Comparison of ENCODE assay signal across 1 cellular context in the genomic region with DNA sequence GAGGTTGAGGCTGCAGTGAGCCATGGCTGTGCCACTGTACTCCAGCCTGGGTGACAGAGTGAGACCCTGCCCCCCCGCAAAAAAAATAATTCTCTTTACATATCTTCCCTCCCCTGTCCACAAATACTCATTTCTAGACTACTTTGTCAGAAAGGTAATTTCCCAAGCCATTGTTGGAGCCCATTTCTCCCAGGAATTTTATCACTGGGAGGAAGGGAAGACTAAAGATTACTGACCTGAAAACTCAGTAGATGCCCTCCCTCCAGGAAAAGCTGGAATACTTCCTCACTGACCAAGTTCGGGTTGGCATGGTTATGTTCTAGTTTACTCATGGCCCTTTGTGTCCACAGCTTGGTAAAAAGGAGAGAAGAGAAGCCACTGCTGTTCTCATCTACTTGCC.
TF ChIP-seq lines count a peak whose summit lies in the region.

No MANE protein-coding gene starts in this region.

TF ChIP-seq in GM12878, 131 proteins besides CTCF, POLR2A, EP300 and RAD21 (continues in another document):
- TF ChIP-seq SRF (IDR thresholded peaks at IDR 0.05; ENCODE audit: low read depth in 2 of 2, low read length in 2 of 2): no peak
- TF ChIP-seq ZNF622 (IDR thresholded peaks at IDR 0.05): no peak
- TF ChIP-seq CHD1 (IDR thresholded peaks at IDR 0.05; ENCODE audit: low read depth, low read length): no peak
- TF ChIP-seq, protein P1, sequence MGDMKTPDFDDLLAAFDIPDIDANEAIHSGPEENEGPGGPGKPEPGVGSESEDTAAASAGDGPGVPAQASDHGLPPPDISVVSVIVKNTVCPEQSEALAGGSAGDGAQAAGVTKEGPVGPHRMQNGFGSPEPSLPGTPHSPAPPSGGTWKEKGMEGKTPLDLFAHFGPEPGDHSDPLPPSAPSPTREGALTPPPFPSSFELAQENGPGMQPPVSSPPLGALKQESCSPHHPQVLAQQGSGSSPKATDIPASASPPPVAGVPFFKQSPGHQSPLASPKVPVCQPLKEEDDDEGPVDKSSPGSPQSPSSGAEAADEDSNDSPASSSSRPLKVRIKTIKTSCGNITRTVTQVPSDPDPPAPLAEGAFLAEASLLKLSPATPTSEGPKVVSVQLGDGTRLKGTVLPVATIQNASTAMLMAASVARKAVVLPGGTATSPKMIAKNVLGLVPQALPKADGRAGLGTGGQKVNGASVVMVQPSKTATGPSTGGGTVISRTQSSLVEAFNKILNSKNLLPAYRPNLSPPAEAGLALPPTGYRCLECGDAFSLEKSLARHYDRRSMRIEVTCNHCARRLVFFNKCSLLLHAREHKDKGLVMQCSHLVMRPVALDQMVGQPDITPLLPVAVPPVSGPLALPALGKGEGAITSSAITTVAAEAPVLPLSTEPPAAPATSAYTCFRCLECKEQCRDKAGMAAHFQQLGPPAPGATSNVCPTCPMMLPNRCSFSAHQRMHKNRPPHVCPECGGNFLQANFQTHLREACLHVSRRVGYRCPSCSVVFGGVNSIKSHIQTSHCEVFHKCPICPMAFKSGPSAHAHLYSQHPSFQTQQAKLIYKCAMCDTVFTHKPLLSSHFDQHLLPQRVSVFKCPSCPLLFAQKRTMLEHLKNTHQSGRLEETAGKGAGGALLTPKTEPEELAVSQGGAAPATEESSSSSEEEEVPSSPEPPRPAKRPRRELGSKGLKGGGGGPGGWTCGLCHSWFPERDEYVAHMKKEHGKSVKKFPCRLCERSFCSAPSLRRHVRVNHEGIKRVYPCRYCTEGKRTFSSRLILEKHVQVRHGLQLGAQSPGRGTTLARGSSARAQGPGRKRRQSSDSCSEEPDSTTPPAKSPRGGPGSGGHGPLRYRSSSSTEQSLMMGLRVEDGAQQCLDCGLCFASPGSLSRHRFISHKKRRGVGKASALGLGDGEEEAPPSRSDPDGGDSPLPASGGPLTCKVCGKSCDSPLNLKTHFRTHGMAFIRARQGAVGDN (IDR thresholded peaks at IDR 0.05): 0 out of 2 replicates have a peak, but pooled peaks have one; percentile 10
- TF ChIP-seq IRF4 (IDR thresholded peaks at IDR 0.05; ENCODE audit: low read depth, low read length): peak; percentile 61; the same call in 1 of the 2 replicates
- no peak for TF ChIP-seq BCL11A (IDR thresholded peaks at IDR 0.05; ENCODE audit: low read depth, low read length)
- no peak for TF ChIP-seq SMC3 (IDR thresholded peaks at IDR 0.05; ENCODE audit: borderline replicate concordance, low read length)
- TF ChIP-seq FOXK2 (IDR thresholded peaks at IDR 0.05): no peak
- no peak for TF ChIP-seq CREM (IDR thresholded peaks at IDR 0.05; ENCODE audit: low read depth)
- TF ChIP-seq POLR2AphosphoS5 (IDR thresholded peaks at IDR 0.05; ENCODE audit: low read length): no peak
- TF ChIP-seq SMAD1 (IDR thresholded peaks at IDR 0.05; ENCODE audit: low read depth, partially characterized antibody): no peak
- 0 out of 2 replicates have a peak, but pooled peaks have one; percentile 22 for TF ChIP-seq CREB1 (IDR thresholded peaks at IDR 0.05; ENCODE audit: low read depth)
- no peak for TF ChIP-seq SREBF2 (IDR thresholded peaks at IDR 0.05; ENCODE audit: low read length)
- TF ChIP-seq RELA (IDR thresholded peaks at IDR 0.05; ENCODE audit: borderline replicate concordance, partially characterized antibody): peak; percentile 86
- TF ChIP-seq, protein P2, sequence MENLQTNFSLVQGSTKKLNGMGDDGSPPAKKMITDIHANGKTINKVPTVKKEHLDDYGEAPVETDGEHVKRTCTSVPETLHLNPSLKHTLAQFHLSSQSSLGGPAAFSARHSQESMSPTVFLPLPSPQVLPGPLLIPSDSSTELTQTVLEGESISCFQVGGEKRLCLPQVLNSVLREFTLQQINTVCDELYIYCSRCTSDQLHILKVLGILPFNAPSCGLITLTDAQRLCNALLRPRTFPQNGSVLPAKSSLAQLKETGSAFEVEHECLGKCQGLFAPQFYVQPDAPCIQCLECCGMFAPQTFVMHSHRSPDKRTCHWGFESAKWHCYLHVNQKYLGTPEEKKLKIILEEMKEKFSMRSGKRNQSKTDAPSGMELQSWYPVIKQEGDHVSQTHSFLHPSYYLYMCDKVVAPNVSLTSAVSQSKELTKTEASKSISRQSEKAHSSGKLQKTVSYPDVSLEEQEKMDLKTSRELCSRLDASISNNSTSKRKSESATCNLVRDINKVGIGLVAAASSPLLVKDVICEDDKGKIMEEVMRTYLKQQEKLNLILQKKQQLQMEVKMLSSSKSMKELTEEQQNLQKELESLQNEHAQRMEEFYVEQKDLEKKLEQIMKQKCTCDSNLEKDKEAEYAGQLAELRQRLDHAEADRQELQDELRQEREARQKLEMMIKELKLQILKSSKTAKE (IDR thresholded peaks at IDR 0.05; ENCODE audit: low read depth, poor library complexity, severe bottlenecking): peak; percentile 54
- no peak for TF ChIP-seq MTA3 (IDR thresholded peaks at IDR 0.05; ENCODE audit: borderline replicate concordance, low read length)
- TF ChIP-seq, protein P3, sequence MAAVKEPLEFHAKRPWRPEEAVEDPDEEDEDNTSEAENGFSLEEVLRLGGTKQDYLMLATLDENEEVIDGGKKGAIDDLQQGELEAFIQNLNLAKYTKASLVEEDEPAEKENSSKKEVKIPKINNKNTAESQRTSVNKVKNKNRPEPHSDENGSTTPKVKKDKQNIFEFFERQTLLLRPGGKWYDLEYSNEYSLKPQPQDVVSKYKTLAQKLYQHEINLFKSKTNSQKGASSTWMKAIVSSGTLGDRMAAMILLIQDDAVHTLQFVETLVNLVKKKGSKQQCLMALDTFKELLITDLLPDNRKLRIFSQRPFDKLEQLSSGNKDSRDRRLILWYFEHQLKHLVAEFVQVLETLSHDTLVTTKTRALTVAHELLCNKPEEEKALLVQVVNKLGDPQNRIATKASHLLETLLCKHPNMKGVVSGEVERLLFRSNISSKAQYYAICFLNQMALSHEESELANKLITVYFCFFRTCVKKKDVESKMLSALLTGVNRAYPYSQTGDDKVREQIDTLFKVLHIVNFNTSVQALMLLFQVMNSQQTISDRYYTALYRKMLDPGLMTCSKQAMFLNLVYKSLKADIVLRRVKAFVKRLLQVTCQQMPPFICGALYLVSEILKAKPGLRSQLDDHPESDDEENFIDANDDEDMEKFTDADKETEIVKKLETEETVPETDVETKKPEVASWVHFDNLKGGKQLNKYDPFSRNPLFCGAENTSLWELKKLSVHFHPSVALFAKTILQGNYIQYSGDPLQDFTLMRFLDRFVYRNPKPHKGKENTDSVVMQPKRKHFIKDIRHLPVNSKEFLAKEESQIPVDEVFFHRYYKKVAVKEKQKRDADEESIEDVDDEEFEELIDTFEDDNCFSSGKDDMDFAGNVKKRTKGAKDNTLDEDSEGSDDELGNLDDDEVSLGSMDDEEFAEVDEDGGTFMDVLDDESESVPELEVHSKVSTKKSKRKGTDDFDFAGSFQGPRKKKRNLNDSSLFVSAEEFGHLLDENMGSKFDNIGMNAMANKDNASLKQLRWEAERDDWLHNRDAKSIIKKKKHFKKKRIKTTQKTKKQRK (IDR thresholded peaks at IDR 0.05; ENCODE audit: low read depth, low read length): no peak
- no peak for TF ChIP-seq BCL3 (IDR thresholded peaks at IDR 0.05; ENCODE audit: borderline replicate concordance, insufficient read depth, low read depth, low read length, poor library complexity, severe bottlenecking)
- no peak for TF ChIP-seq CHD2 (IDR thresholded peaks at IDR 0.05; ENCODE audit: borderline replicate concordance, low read depth, low read length)
- no peak for TF ChIP-seq ZNF207 (IDR thresholded peaks at IDR 0.05; ENCODE audit: borderline replicate concordance)
- TF ChIP-seq HSF1 (IDR thresholded peaks at IDR 0.05; ENCODE audit: low read depth, low read length): no peak
- peak; percentile 98 for TF ChIP-seq IKZF1 (conservative IDR thresholded peaks at IDR 0.05)
- no peak for TF ChIP-seq ZNF274 (IDR thresholded peaks at IDR 0.05; ENCODE audit: insufficient read depth, insufficient read length)
- peak; percentile 35; the same call in 1 of the 2 replicates for TF ChIP-seq NR2F1 (conservative IDR thresholded peaks at IDR 0.05)
- TF ChIP-seq, protein P4, sequence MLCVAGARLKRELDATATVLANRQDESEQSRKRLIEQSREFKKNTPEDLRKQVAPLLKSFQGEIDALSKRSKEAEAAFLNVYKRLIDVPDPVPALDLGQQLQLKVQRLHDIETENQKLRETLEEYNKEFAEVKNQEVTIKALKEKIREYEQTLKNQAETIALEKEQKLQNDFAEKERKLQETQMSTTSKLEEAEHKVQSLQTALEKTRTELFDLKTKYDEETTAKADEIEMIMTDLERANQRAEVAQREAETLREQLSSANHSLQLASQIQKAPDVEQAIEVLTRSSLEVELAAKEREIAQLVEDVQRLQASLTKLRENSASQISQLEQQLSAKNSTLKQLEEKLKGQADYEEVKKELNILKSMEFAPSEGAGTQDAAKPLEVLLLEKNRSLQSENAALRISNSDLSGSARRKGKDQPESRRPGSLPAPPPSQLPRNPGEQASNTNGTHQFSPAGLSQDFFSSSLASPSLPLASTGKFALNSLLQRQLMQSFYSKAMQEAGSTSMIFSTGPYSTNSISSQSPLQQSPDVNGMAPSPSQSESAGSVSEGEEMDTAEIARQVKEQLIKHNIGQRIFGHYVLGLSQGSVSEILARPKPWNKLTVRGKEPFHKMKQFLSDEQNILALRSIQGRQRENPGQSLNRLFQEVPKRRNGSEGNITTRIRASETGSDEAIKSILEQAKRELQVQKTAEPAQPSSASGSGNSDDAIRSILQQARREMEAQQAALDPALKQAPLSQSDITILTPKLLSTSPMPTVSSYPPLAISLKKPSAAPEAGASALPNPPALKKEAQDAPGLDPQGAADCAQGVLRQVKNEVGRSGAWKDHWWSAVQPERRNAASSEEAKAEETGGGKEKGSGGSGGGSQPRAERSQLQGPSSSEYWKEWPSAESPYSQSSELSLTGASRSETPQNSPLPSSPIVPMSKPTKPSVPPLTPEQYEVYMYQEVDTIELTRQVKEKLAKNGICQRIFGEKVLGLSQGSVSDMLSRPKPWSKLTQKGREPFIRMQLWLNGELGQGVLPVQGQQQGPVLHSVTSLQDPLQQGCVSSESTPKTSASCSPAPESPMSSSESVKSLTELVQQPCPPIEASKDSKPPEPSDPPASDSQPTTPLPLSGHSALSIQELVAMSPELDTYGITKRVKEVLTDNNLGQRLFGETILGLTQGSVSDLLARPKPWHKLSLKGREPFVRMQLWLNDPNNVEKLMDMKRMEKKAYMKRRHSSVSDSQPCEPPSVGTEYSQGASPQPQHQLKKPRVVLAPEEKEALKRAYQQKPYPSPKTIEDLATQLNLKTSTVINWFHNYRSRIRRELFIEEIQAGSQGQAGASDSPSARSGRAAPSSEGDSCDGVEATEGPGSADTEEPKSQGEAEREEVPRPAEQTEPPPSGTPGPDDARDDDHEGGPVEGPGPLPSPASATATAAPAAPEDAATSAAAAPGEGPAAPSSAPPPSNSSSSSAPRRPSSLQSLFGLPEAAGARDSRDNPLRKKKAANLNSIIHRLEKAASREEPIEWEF (IDR thresholded peaks at IDR 0.05; ENCODE audit: insufficient replicate concordance, low read depth, low read length): no peak
- no peak for TF ChIP-seq SP1 (IDR thresholded peaks at IDR 0.05; ENCODE audit: low read depth, low read length)
- TF ChIP-seq ESRRA (IDR thresholded peaks at IDR 0.05; ENCODE audit: low read length): no peak
- no peak for TF ChIP-seq MEF2A (IDR thresholded peaks at IDR 0.05; ENCODE audit: insufficient read depth, low read depth, low read length)
- peak; percentile 53; the same call in 1 of the 2 replicates for TF ChIP-seq GATAD2B (conservative IDR thresholded peaks at IDR 0.05; ENCODE audit: low read depth)
- TF ChIP-seq TCF7 (IDR thresholded peaks at IDR 0.05; ENCODE audit: borderline replicate concordance): no peak
- TF ChIP-seq, protein P5, sequence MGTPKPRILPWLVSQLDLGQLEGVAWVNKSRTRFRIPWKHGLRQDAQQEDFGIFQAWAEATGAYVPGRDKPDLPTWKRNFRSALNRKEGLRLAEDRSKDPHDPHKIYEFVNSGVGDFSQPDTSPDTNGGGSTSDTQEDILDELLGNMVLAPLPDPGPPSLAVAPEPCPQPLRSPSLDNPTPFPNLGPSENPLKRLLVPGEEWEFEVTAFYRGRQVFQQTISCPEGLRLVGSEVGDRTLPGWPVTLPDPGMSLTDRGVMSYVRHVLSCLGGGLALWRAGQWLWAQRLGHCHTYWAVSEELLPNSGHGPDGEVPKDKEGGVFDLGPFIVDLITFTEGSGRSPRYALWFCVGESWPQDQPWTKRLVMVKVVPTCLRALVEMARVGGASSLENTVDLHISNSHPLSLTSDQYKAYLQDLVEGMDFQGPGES (IDR thresholded peaks at IDR 0.05): no peak
- TF ChIP-seq JUNB (IDR thresholded peaks at IDR 0.05): peak; percentile 89
- TF ChIP-seq, protein P6, sequence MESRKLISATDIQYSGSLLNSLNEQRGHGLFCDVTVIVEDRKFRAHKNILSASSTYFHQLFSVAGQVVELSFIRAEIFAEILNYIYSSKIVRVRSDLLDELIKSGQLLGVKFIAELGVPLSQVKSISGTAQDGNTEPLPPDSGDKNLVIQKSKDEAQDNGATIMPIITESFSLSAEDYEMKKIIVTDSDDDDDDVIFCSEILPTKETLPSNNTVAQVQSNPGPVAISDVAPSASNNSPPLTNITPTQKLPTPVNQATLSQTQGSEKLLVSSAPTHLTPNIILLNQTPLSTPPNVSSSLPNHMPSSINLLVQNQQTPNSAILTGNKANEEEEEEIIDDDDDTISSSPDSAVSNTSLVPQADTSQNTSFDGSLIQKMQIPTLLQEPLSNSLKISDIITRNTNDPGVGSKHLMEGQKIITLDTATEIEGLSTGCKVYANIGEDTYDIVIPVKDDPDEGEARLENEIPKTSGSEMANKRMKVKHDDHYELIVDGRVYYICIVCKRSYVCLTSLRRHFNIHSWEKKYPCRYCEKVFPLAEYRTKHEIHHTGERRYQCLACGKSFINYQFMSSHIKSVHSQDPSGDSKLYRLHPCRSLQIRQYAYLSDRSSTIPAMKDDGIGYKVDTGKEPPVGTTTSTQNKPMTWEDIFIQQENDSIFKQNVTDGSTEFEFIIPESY (IDR thresholded peaks at IDR 0.05): no peak
- TF ChIP-seq RCOR1 (conservative IDR thresholded peaks at IDR 0.05; ENCODE audit: low read depth, low read length): no peak
- TF ChIP-seq YY1 (IDR thresholded peaks at IDR 0.05; ENCODE audit: low read depth, low read length): no peak
- peak; percentile 98 to 99 for TF ChIP-seq IKZF2 (IDR thresholded peaks at IDR 0.05)
- TF ChIP-seq HDAC2 (IDR thresholded peaks at IDR 0.05): no peak
- TF ChIP-seq NBN (IDR thresholded peaks at IDR 0.05): no peak
- TF ChIP-seq GABPA (IDR thresholded peaks at IDR 0.05; ENCODE audit: low read depth): no peak
